Comparison of ENCODE assay signal across 19 cellular contexts in genomic region chr13:111116830-111117229, GRCh38. TPM values are rescaled to one million over a fixed set of nuclear protein-coding genes. Genes with fewer than 3 reads are reported as not detected.
DNase-seq lines count a peak whose midpoint lies in the region; ATAC-seq and TF ChIP-seq lines count a peak whose summit lies in the region.
"Had no signal": no experiment of that assay in that cellular context is flagged by ENCODE, and none has a peak within 500 bp of the region (broad histone marks: within the 10 kb centered on the region; RNA-seq: fewer than 3 reads in every experiment).

No MANE protein-coding gene starts in this region.

- H3K4me3 ChIP-seq in hepatocyte (no peak overlapping the region), smooth muscle cell (peak overlapping the region; percentile 59), prostate gland (no peak overlapping the region), aorta (ENCODE audit: low read length in 2 of 2) (no peak overlapping the region)

- H2AFZ ChIP-seq in hepatocyte (no peak overlapping the region), smooth muscle cell (ENCODE audit: low read depth) (no peak overlapping the region)

- peaks cover 69% of the 10 kb centered on the region for H3K27me3 ChIP-seq in hepatocyte
- H3K27me3 ChIP-seq in smooth muscle cell (ENCODE audit: low read depth), result peaks cover 70% of the 10 kb centered on the region
- H3K27me3 ChIP-seq in prostate gland (replicated peaks; ENCODE audit: insufficient read depth), result no peaks in the 10 kb centered on the region
- no peaks in the 10 kb centered on the region for H3K27me3 ChIP-seq in aorta (ENCODE audit: control insufficient read depth in 1 of 2, insufficient read depth in 2 of 2, low read length in 1 of 2)

- H3K4me1 Mint-ChIP-seq in chondrocyte (ENCODE audit: low read depth), result peaks cover 68% of the 10 kb centered on the region

- no peak for ATAC-seq in GM19467 (IDR thresholded peaks at IDR 0.05; ENCODE audit: unreplicated experiment)
- ATAC-seq in aorta (ENCODE audit: low FRiP score), result no peak
- ATAC-seq: foreskin keratinocyte had no signal

- no peaks in the 10 kb centered on the region for H4K20me1 ChIP-seq in hepatocyte (ENCODE audit: insufficient read depth, poor library complexity, severe bottlenecking)
- H4K20me1 ChIP-seq in smooth muscle cell (ENCODE audit: low read depth), result no peaks in the 10 kb centered on the region

- H3K9me3 Mint-ChIP-seq in chondrocyte (ENCODE audit: low read depth), result no peaks in the 10 kb centered on the region

- H3K27me3 Mint-ChIP-seq in chondrocyte (ENCODE audit: low read depth), result peaks cover 5% of the 10 kb centered on the region

- H3K36me3 ChIP-seq in hepatocyte (replicated peaks; ENCODE audit: insufficient read depth, low read depth), result no peaks in the 10 kb centered on the region
- H3K36me3 ChIP-seq in smooth muscle cell (ENCODE audit: low read depth), result no peaks in the 10 kb centered on the region
- H3K36me3 ChIP-seq in prostate gland, result no peaks in the 10 kb centered on the region
- H3K36me3 ChIP-seq in aorta (ENCODE audit: control insufficient read depth in 1 of 2, insufficient read depth in 2 of 2, low read length in 1 of 2), result no peaks in the 10 kb centered on the region
- H3K36me3 ChIP-seq: BLaER1 treated with 17β-estradiol and CSF1 and Interleukin-3, amounts not matched to agents 10 nM and 100 nM had no signal

- H3K9ac ChIP-seq in smooth muscle cell (ENCODE audit: low read depth), result no peak overlapping the region
- H3K9ac ChIP-seq: BLaER1 treated with 17β-estradiol and CSF1 and Interleukin-3, amounts not matched to agents 10 nM and 100 nM had no signal

- H3K36me3 Mint-ChIP-seq in chondrocyte (ENCODE audit: low read depth), result peaks cover 2% of the 10 kb centered on the region

- 68% methylated on average over 1 of the region's 1 CpG for WGBS in hepatocyte (ENCODE audit: low lambda C conversion rate, missing lambda C conversion rate)
- 70% methylated on average over 1 of the region's 1 CpG for WGBS in smooth muscle cell (ENCODE audit: low lambda C conversion rate)
- WGBS in prostate gland, result 98% methylated on average over 1 of the region's 1 CpG
- WGBS in aorta, 2 donors, result 48 to 58% methylated on average over 1 of the region's 1 CpG

- no peak for TF ChIP-seq CTCF in chondrocyte (IDR thresholded peaks at IDR 0.05)
- no peak for TF ChIP-seq CTCF in hepatocyte (IDR thresholded peaks at IDR 0.05; ENCODE audit: poor library complexity)
- TF ChIP-seq CTCF in smooth muscle cell (IDR thresholded peaks at IDR 0.05; ENCODE audit: borderline replicate concordance, insufficient read depth, poor library complexity, severe bottlenecking), result no peak
- TF ChIP-seq CTCF in prostate gland (IDR thresholded peaks at IDR 0.05), result no peak

- peak overlapping the region; percentile 86 for H3K4me3 Mint-ChIP-seq in chondrocyte (ENCODE audit: unreplicated experiment)

- H3K79me2 ChIP-seq in hepatocyte (no peaks in the 10 kb centered on the region), smooth muscle cell (ENCODE audit: low read depth) (no peaks in the 10 kb centered on the region)

- TF ChIP-seq POLR2A in prostate gland (IDR thresholded peaks at IDR 0.05), result no peak

- DNase-seq in GM04503 (ENCODE audit: low read depth) (peak; percentile 21), chondrocyte (ENCODE audit: low spot score) (no peak), hepatocyte (ENCODE audit: low spot score) (no peak), smooth muscle cell (lab: John Stamatoyannopoulos, UW; ENCODE audit: unreplicated experiment) (no peak), SK-N-DZ (ENCODE audit: low spot score) (no peak), prostate gland (ENCODE audit: low spot score) (no peak), aorta (no peak)
- DNase-seq: activated CD4-positive, CD25-positive, alpha-beta regulatory T cell treated with anti-CD3 and anti-CD28 coated beads, Interleukin-2, amount 50 U/mL, for 72 hours; activated CD8-positive, alpha-beta memory T cell treated with anti-CD3 and anti-CD28 coated beads, Interleukin-2, amount 50 U/mL, for 4 hours; activated naive CD4-positive, alpha-beta T cell; foreskin keratinocyte; immature natural killer cell; mammary epithelial cell; NCI-H1930; SHP77; stimulated activated CD4-positive, alpha-beta T cell treated with anti-CD3 and anti-CD28 coated beads, Interleukin-2, amount 100 ng/mL, for 48 hours; substantia nigra had no signal

- H3K9me3 ChIP-seq in hepatocyte (ENCODE audit: low read depth), result no peaks in the 10 kb centered on the region
- no peaks in the 10 kb centered on the region for H3K9me3 ChIP-seq in smooth muscle cell (replicated peaks; ENCODE audit: low read depth)
- H3K9me3 ChIP-seq in prostate gland, result no peaks in the 10 kb centered on the region
- no peaks in the 10 kb centered on the region for H3K9me3 ChIP-seq in aorta (ENCODE audit: control insufficient read depth, low read length)

- intact Hi-C loops in prostate gland (cut with DNase I), result no loop called here
- intact Hi-C loops in aorta (cut with DNase I), result loop anchor here (5.0 to 10.0 kb wide), 3 partner anchors 35 to 168 kb away; no protein-coding TSS in a partner anchor

- H3K4me1 ChIP-seq in hepatocyte (ENCODE audit: insufficient read depth) (peaks cover 40% of the 10 kb centered on the region), smooth muscle cell (ENCODE audit: low read depth) (peaks cover 12% of the 10 kb centered on the region), prostate gland (replicated peaks) (no peaks in the 10 kb centered on the region), aorta (ENCODE audit: control insufficient read depth in 1 of 2, insufficient read depth in 2 of 2, low read length in 2 of 2) (peaks cover 0 to 2% of the 10 kb centered on the region in 2 donors)
- H3K4me1 ChIP-seq: foreskin keratinocyte had no signal

- peaks cover 6% of the 10 kb centered on the region for H3F3A ChIP-seq in smooth muscle cell (ENCODE audit: low read depth)

- H3K27ac ChIP-seq in hepatocyte (peak overlapping the region; percentile 95), smooth muscle cell (ENCODE audit: low read depth) (no peak overlapping the region), prostate gland (peak overlapping the region in 1 of 2 donors; percentile 78), aorta (ENCODE audit: low read depth in 1 of 2, low read length in 2 of 2) (no peak overlapping the region)
- H3K27ac ChIP-seq: BLaER1 treated with 17β-estradiol and CSF1 and Interleukin-3, amounts not matched to agents 10 nM and 100 nM; foreskin keratinocyte had no signal

- no peaks in the 10 kb centered on the region for H3K9me2 ChIP-seq in hepatocyte (replicated peaks; ENCODE audit: insufficient read depth)

- peak overlapping the region; percentile 96 for H3K4me2 ChIP-seq in hepatocyte
- no peak overlapping the region for H3K4me2 ChIP-seq in smooth muscle cell

- peak overlapping the region; percentile 98 for H3K27ac Mint-ChIP-seq in chondrocyte (ENCODE audit: unreplicated experiment)
- H3K27ac Mint-ChIP-seq: immature natural killer cell had no signal

RNA-seq across cellular contexts. Expression of gene ARHGEF7, which starts 1.7 kb away (rescaled TPM):
- 96.8 to 138 TPM (median 137 TPM) in 3 replicates for total RNA-seq in chondrocyte
- total RNA-seq in hepatocyte, result 46.8 and 49.5 TPM in 2 replicates
- 30.1 and 35.4 TPM in 2 replicates for polyA plus RNA-seq in hepatocyte
- total RNA-seq in smooth muscle cell, result 21.9 and 32.4 TPM in 2 replicates
- polyA plus RNA-seq in smooth muscle cell, result 13.8 and 23.6 TPM in 2 replicates
- 25.8 and 36.0 TPM in 2 replicates for polyA plus RNA-seq in SK-N-DZ (2014; cell fraction: cytosol; rRNA removed)
- 49.1 and 94.3 TPM in 2 replicates for polyA plus RNA-seq in SK-N-DZ (2014; cell fraction: nucleus; rRNA removed)
- total RNA-seq in prostate gland, result 10 to 100 TPM; 57.9 to 97.3 TPM
- total RNA-seq in aorta, result 100 to 1,000 TPM; 124 to 132 TPM
- 10 to 100 TPM; 16.2 to 76.5 TPM for polyA plus RNA-seq in aorta
